ENCODE assay signal across 6 cellular contexts in the genomic region with DNA sequence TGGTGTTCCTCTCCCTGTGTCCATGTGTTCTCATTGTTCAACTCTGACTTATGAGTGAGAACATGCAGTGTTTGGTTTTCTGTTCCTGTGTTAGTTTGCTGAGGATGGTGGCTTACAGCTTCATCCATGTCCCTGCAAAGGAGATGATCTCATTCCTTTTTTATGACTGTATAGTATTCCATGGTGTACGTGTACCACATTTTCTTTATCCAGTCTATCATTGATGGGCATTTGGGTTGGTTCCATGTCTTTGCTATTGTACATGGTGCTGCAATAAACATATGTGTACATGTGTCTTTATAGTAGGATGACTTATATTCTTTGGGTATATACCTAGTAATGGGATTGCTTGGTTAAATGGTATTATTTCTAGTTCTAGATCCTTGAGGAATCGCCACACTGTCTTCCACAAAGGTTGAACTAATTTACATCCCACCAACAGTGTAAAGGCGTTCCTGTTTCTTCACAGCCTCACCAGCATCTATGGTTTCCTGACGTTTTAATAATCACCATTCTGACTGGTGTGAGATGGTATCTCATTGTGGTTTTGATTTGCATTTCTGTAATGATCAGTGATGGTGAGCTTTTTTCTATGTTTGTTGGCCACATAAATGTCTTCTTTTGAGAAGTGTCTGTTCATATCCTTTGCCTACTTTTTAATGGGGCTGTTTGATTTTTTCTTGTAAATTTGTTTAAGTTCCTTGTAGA. TPM values are rescaled to one million over a fixed set of nuclear protein-coding genes. Genes with fewer than 3 reads are reported as not detected.
DNase-seq lines count a peak whose midpoint lies in the region; ATAC-seq lines count a peak whose summit lies in the region.
"Not testable (repeated sequence)": the region's sequence is repeated elsewhere in the genome, so short reads cannot be mapped to it uniquely, and the experiment has no call there.

No MANE protein-coding gene starts in this region.

- H3K4me3 ChIP-seq in CD4-positive, alpha-beta memory T cell (ENCODE audit: low read length in 2 of 2) = not testable (repeated sequence)

- H3K4me3 Mint-ChIP-seq in CD4-positive, alpha-beta memory T cell; natural killer cell treated with Interleukin-12 subunit alpha and Interleukin-12 subunit beta and Interleukin-15 and Interleukin-18, amount 100 ng/mL, for 72 hours; stimulated activated naive CD8-positive, alpha-beta T cell treated with anti-CD3 and anti-CD28 coated beads, Interleukin-15, Interleukin-2, amounts not matched to agents 100 ng/mL and 50 ng/mL, for 24 hours: not testable (repeated sequence)
- peak overlapping the region; percentile 1 to 50 (median 34) for H3K4me3 Mint-ChIP-seq in immature natural killer cell

- not testable (repeated sequence) for ATAC-seq in natural killer cell treated with Interleukin-12 subunit alpha and Interleukin-12 subunit beta and Interleukin-15 and Interleukin-18, amount 100 ng/mL, for 72 hours

- intact Hi-C loops in CD4-positive, alpha-beta memory T cell (cut with micrococcal nuclease) = not testable (repeated sequence)

- POLR2A ChIA-PET in CD4-positive, alpha-beta memory T cell (lab: Charles Lee; ENCODE audit: partially characterized antibody) = not testable (repeated sequence)

- not testable (repeated sequence) for H3K27me3 Mint-ChIP-seq in CD4-positive, alpha-beta memory T cell; immature natural killer cell (ENCODE audit: low read depth in 3 of 3); natural killer cell treated with Interleukin-12 subunit alpha and Interleukin-12 subunit beta and Interleukin-15 and Interleukin-18, amount 100 ng/mL, for 72 hours; stimulated activated naive CD8-positive, alpha-beta T cell treated with anti-CD3 and anti-CD28 coated beads, Interleukin-15, Interleukin-2, amounts not matched to agents 100 ng/mL and 50 ng/mL, for 24 hours

- H3K27me3 ChIP-seq in CD4-positive, alpha-beta memory T cell (ENCODE audit: insufficient read depth, low read length) = not testable (repeated sequence)

- CTCF ChIA-PET in CD4-positive, alpha-beta memory T cell (lab: Charles Lee; ENCODE audit: partially characterized antibody) = interaction anchor here (0.6 kb wide), 1 partner anchor 97 kb away, joined by 4 read pairs; no protein-coding TSS in a partner anchor

- peaks cover 9 to 22% (median 11%) of the 10 kb centered on the region in 4 donors for H3K4me1 Mint-ChIP-seq in CD4-positive, alpha-beta memory T cell
- peaks cover 16 to 23% of the 10 kb centered on the region in 2 donors for H3K4me1 Mint-ChIP-seq in immature natural killer cell
- peaks cover 11 to 21% of the 10 kb centered on the region in 2 donors for H3K4me1 Mint-ChIP-seq in natural killer cell treated with Interleukin-12 subunit alpha and Interleukin-12 subunit beta and Interleukin-15 and Interleukin-18, amount 100 ng/mL, for 72 hours (ENCODE audit: low read depth in 2 of 2)
- not testable (repeated sequence) for H3K4me1 Mint-ChIP-seq in stimulated activated naive CD8-positive, alpha-beta T cell treated with anti-CD3 and anti-CD28 coated beads, Interleukin-15, Interleukin-2, amounts not matched to agents 100 ng/mL and 50 ng/mL, for 24 hours (ENCODE audit: low read depth)

- H3K4me1 ChIP-seq in CD4-positive, alpha-beta memory T cell (ENCODE audit: insufficient read depth, low read length) = not testable (repeated sequence)

- DNase-seq in CD4-positive, alpha-beta memory T cell = peak in 3 of 5 donors; percentile 18 to 30 (median 21)
- DNase-seq in NCI-H526 treated with DMSO at 0.1 percent for 48 hours (lab: John Stamatoyannopoulos, UW) (peak; percentile 26), immature natural killer cell (peak; percentile 56 to 70 (median 66))
- peak; percentile 10 for DNase-seq in central memory CD4-positive, alpha-beta T cell
- not testable (repeated sequence) for DNase-seq in natural killer cell treated with Interleukin-12 subunit alpha and Interleukin-12 subunit beta and Interleukin-15 and Interleukin-18, amount 100 ng/mL, for 72 hours (ENCODE audit: low spot score)

- not testable (repeated sequence) for H3K36me3 ChIP-seq in CD4-positive, alpha-beta memory T cell (ENCODE audit: insufficient read depth, low read length)

- H3K9me3 ChIP-seq in CD4-positive, alpha-beta memory T cell (ENCODE audit: control insufficient read depth in 1 of 2, low read length in 2 of 2) = not testable (repeated sequence)

- not testable (repeated sequence) for H3K36me3 Mint-ChIP-seq in CD4-positive, alpha-beta memory T cell; immature natural killer cell; natural killer cell treated with Interleukin-12 subunit alpha and Interleukin-12 subunit beta and Interleukin-15 and Interleukin-18, amount 100 ng/mL, for 72 hours; stimulated activated naive CD8-positive, alpha-beta T cell treated with anti-CD3 and anti-CD28 coated beads, Interleukin-15, Interleukin-2, amounts not matched to agents 100 ng/mL and 50 ng/mL, for 24 hours (ENCODE audit: low read depth)

- H3K27ac Mint-ChIP-seq in CD4-positive, alpha-beta memory T cell = not testable (repeated sequence)
- H3K27ac Mint-ChIP-seq in immature natural killer cell = peak overlapping the region; percentile 9 to 84 (median 59)
- peak overlapping the region; percentile 23 to 26 for H3K27ac Mint-ChIP-seq in natural killer cell treated with Interleukin-12 subunit alpha and Interleukin-12 subunit beta and Interleukin-15 and Interleukin-18, amount 100 ng/mL, for 72 hours
- H3K27ac Mint-ChIP-seq in stimulated activated naive CD8-positive, alpha-beta T cell treated with anti-CD3 and anti-CD28 coated beads, Interleukin-15, Interleukin-2, amounts not matched to agents 100 ng/mL and 50 ng/mL, for 24 hours = peak overlapping the region; percentile 38

- H3K27ac ChIP-seq in CD4-positive, alpha-beta memory T cell (ENCODE audit: low read depth, low read length) = not testable (repeated sequence)

- H3K9me3 Mint-ChIP-seq in CD4-positive, alpha-beta memory T cell; immature natural killer cell; natural killer cell treated with Interleukin-12 subunit alpha and Interleukin-12 subunit beta and Interleukin-15 and Interleukin-18, amount 100 ng/mL, for 72 hours; stimulated activated naive CD8-positive, alpha-beta T cell treated with anti-CD3 and anti-CD28 coated beads, Interleukin-15, Interleukin-2, amounts not matched to agents 100 ng/mL and 50 ng/mL, for 24 hours: not testable (repeated sequence)

RNA-seq across cellular contexts. Expression of a gene that starts 8.8 kb away (rescaled TPM):
- 1 to 10 TPM; 3.8 to 4.0 TPM for total RNA-seq in CD4-positive, alpha-beta memory T cell
- polyA plus RNA-seq in CD4-positive, alpha-beta memory T cell = 1 to 10 TPM; 4.0 to 6.6 TPM
- 10 to 100 TPM; 11.3 to 14.7 (median 14.2) TPM for polyA plus RNA-seq in immature natural killer cell
- 1 to 10 TPM; 7.6 to 9.8 TPM for total RNA-seq in natural killer cell treated with Interleukin-12 subunit alpha and Interleukin-12 subunit beta and Interleukin-15 and Interleukin-18, amount 100 ng/mL, for 72 hours
